Comparison of ENCODE assay signal across 1 cellular context in the genomic region with DNA sequence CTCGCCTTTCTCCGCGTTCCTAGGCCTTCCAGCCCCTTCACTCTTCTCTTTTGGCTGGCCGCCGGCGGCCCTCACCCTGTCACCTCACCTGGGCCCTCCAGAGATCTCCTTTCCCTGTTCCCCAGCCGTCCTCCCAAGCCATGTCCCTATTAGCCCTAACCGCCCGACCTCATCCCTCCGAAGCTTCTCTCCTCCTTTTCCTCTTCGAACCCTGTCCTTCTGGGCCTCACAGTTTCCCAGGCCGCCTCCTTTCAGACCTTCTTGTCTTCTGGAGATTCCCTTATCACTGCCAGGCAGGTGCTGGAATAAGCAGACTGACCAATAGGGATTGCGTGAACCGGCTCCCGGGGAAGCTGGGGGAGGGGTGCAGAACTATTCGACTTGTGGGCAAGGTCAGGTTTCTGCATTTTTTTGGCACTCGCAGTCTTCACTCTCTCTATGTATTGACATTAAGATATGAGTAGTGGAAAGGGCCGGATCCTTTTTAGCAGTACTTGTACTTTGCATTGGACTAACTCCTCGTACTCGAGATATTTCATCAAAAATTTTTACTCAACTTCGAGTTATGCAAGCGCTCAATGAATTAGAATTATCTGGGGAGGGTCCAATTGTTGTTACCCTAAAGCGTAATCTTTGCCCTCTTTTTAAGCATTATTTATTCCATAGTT.
TF ChIP-seq lines count a peak whose summit lies in the region.

No MANE protein-coding gene starts in this region.

TF ChIP-seq in HCT116, 20 proteins besides CTCF, POLR2A, EP300 and RAD21 (continued from another document):
- TF ChIP-seq, protein P1, sequence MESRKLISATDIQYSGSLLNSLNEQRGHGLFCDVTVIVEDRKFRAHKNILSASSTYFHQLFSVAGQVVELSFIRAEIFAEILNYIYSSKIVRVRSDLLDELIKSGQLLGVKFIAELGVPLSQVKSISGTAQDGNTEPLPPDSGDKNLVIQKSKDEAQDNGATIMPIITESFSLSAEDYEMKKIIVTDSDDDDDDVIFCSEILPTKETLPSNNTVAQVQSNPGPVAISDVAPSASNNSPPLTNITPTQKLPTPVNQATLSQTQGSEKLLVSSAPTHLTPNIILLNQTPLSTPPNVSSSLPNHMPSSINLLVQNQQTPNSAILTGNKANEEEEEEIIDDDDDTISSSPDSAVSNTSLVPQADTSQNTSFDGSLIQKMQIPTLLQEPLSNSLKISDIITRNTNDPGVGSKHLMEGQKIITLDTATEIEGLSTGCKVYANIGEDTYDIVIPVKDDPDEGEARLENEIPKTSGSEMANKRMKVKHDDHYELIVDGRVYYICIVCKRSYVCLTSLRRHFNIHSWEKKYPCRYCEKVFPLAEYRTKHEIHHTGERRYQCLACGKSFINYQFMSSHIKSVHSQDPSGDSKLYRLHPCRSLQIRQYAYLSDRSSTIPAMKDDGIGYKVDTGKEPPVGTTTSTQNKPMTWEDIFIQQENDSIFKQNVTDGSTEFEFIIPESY (IDR thresholded peaks at IDR 0.05; ENCODE audit: extremely low read depth, insufficient replicate concordance, low read length): no peak
- TF ChIP-seq, protein P2, sequence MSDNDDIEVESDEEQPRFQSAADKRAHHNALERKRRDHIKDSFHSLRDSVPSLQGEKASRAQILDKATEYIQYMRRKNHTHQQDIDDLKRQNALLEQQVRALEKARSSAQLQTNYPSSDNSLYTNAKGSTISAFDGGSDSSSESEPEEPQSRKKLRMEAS (IDR thresholded peaks at IDR 0.05): 0 out of 2 replicates have a peak, but pooled peaks have one; percentile 29
TF ChIP-seq in HCT116: peak in this region for 2.
